In genomic region chr1:230502996-230503395, GRCh38 we compare ENCODE assay signal across 22 cellular contexts.
DNase-seq lines count a peak whose midpoint lies in the region; TF ChIP-seq lines count a peak whose summit lies in the region.
"Had no signal": no experiment of that assay in that cellular context is flagged by ENCODE, and none has a peak within 500 bp of the region (broad histone marks: within the 10 kb centered on the region; RNA-seq: fewer than 3 reads in every experiment).

No MANE protein-coding gene starts in this region.

- no peak overlapping the region for H3K4me3 Mint-ChIP-seq in nephron
- H3K4me3 Mint-ChIP-seq: B cell; CD4-positive, alpha-beta T cell; CD8-positive, alpha-beta memory T cell had no signal

- peaks cover 4% of the 10 kb centered on the region for H3K27me3 Mint-ChIP-seq in nephron (ENCODE audit: low read depth)

- H3K4me1 ChIP-seq in HEK293 (ENCODE audit: control insufficient read depth, insufficient read depth, low read length) (peaks cover 6% of the 10 kb centered on the region; the same call in 1 of the 2 replicates), SJCRH30 (peaks cover 46% of the 10 kb centered on the region), right atrium auricular region (no peaks in the 10 kb centered on the region)
- H3K4me1 ChIP-seq: A549 had no signal

- POLR2A ChIA-PET in HEK293 (lab: Yijun Ruan, JAX), result no interaction called here

- H3K4me3 ChIP-seq in HEK293 (ENCODE audit: low read depth, low read length) (no peak overlapping the region), SJCRH30 (no peak overlapping the region), right atrium auricular region (no peak overlapping the region)
- H3K4me3 ChIP-seq: A549; BLaER1 treated with 17β-estradiol and CSF1 and Interleukin-3, amounts not matched to agents 10 nM and 100 nM; GM12878 had no signal

- H3K9me3 Mint-ChIP-seq in nephron, result peaks cover 9% of the 10 kb centered on the region
- H3K9me3 Mint-ChIP-seq: CD4-positive, alpha-beta T cell; CD8-positive, alpha-beta memory T cell had no signal

- peaks cover 72% of the 10 kb centered on the region for H3K4me1 Mint-ChIP-seq in nephron

- TF ChIP-seq CTCF in HEK293 (tag by site-specific recombination; IDR thresholded peaks at IDR 0.05) (no peak), nephron (IDR thresholded peaks at IDR 0.05; ENCODE audit: unreplicated experiment in 3 of 3) (no peak), right atrium auricular region (IDR thresholded peaks at IDR 0.05) (no peak)

- no peaks in the 10 kb centered on the region for H3K36me3 ChIP-seq in HEK293 (ENCODE audit: control insufficient read depth in 2 of 2, insufficient read depth in 1 of 2, low read length in 2 of 2)
- no peaks in the 10 kb centered on the region for H3K36me3 ChIP-seq in SJCRH30
- H3K36me3 ChIP-seq in right atrium auricular region, result no peaks in the 10 kb centered on the region
- H3K36me3 ChIP-seq: BLaER1 treated with 17β-estradiol and CSF1 and Interleukin-3, amounts not matched to agents 10 nM and 100 nM had no signal

- DNase-seq in NCI-H82 (lab: John Stamatoyannopoulos, UW) (peak; percentile 38), NCI-H82 treated with DMSO at 0.1 percent for 48 hours (lab: John Stamatoyannopoulos, UW; ENCODE audit: unreplicated experiment) (no peak), SJCRH30 (no peak), right atrium auricular region (ENCODE audit: low spot score) (no peak)
- DNase-seq in activated CD8-positive, alpha-beta memory T cell treated with anti-CD3 and anti-CD28 coated beads, Interleukin-2, amount 50 U/mL, for 4 hours, result no peak
- DNase-seq: AML-193; CD4-positive, alpha-beta T cell; CD8-positive, alpha-beta memory T cell; COR-L47; DMS 273 treated with DMSO at 0.1 percent for 48 hours; DMS79; DND-41; EL; GDM1 had no signal

- H3K36me3 Mint-ChIP-seq in nephron (ENCODE audit: low read depth), result peaks cover 7% of the 10 kb centered on the region
- H3K36me3 Mint-ChIP-seq: CD8-positive, alpha-beta memory T cell had no signal

- no peak overlapping the region for H3K27ac ChIP-seq in HEK293 (ENCODE audit: extremely low read depth, low read depth, low read length)
- H3K27ac ChIP-seq in SJCRH30, result peak overlapping the region; percentile 82
- no peak overlapping the region for H3K27ac ChIP-seq in right atrium auricular region
- H3K27ac ChIP-seq: 22Rv1; A549; BLaER1 treated with 17β-estradiol and CSF1 and Interleukin-3, amounts not matched to agents 10 nM and 100 nM; C4-2B had no signal

- CTCF ChIA-PET in HEK293 (lab: Yijun Ruan, JAX), result interaction anchor here (0.7 kb wide), 2 partner anchors 62 to 79 kb away, joined by 5 to 6 read pairs; no protein-coding TSS in a partner anchor

- H3K9me3 ChIP-seq in HEK293 (ENCODE audit: control insufficient read depth, insufficient read depth, low read depth, low read length), result no peaks in the 10 kb centered on the region
- H3K9me3 ChIP-seq in SJCRH30 (replicated peaks), result peaks cover 12% of the 10 kb centered on the region
- no peaks in the 10 kb centered on the region for H3K9me3 ChIP-seq in right atrium auricular region
- H3K9me3 ChIP-seq: A549 had no signal

- H3K27me3 ChIP-seq in SJCRH30 (no peaks in the 10 kb centered on the region), right atrium auricular region (no peaks in the 10 kb centered on the region)
- H3K27me3 ChIP-seq: BLaER1 treated with 17β-estradiol and CSF1 and Interleukin-3, amounts not matched to agents 10 nM and 100 nM had no signal

- peak overlapping the region; percentile 18 to 76 (median 58) for H3K27ac Mint-ChIP-seq in nephron
- H3K27ac Mint-ChIP-seq: B cell; CD4-positive, alpha-beta T cell had no signal

TF ChIP-seq in HEK293, 187 proteins besides CTCF, POLR2A, EP300 and RAD21:
- no peak for TF ChIP-seq ZEB2 (tag by site-specific recombination; IDR thresholded peaks at IDR 0.05)
- TF ChIP-seq ZNF112 (tag by site-specific recombination; IDR thresholded peaks at IDR 0.05), result no peak
- peak; percentile 85 for TF ChIP-seq ZNF548 (tag by site-specific recombination; IDR thresholded peaks at IDR 0.05)
- TF ChIP-seq ZNF777 (tag by site-specific recombination; IDR thresholded peaks at IDR 0.05; ENCODE audit: borderline replicate concordance), result no peak
- no peak for TF ChIP-seq ZFP3 (tag by site-specific recombination; IDR thresholded peaks at IDR 0.05; ENCODE audit: low read depth)
